19 cellular contexts compared by ENCODE assay signal in genomic region chr15:34266751-34267150, GRCh38. TPM values are rescaled to one million over a fixed set of nuclear protein-coding genes. Genes with fewer than 3 reads are reported as not detected.
DNase-seq lines count a peak whose midpoint lies in the region; ATAC-seq, FAIRE-seq and TF ChIP-seq lines count a peak whose summit lies in the region.
"Had no signal": no experiment of that assay in that cellular context is flagged by ENCODE, and none has a peak within 500 bp of the region (broad histone marks: within the 10 kb centered on the region; RNA-seq: fewer than 3 reads in every experiment).

No MANE protein-coding gene starts in this region.

- no peak for TF ChIP-seq CTCF in bronchial epithelial cell (IDR thresholded peaks at IDR 0.05; ENCODE audit: insufficient read depth, low read length, severe bottlenecking)

- no peak for ATAC-seq in memory B cell (ENCODE audit: low read depth)
- ATAC-seq: HCT116 had no signal

- no peak overlapping the region for H3K4me3 ChIP-seq in bronchial epithelial cell (ENCODE audit: low read depth, low read length)
- H3K4me3 ChIP-seq: BLaER1, GM23248 had no signal

- H3K4me1 Mint-ChIP-seq in memory B cell: peaks cover 8% of the 10 kb centered on the region

- no peaks in the 10 kb centered on the region for H3K36me3 ChIP-seq in bronchial epithelial cell (ENCODE audit: control insufficient read depth, insufficient read depth, low read length)

- peaks cover 9% of the 10 kb centered on the region for H3K36me3 Mint-ChIP-seq in memory B cell

- in situ Hi-C loops in G401 (cut with HindIII; ENCODE audit: low sequenced_read_pairs): no loop called here

- no peaks in the 10 kb centered on the region for H3K9me3 Mint-ChIP-seq in memory B cell
- H3K9me3 Mint-ChIP-seq: CD4-positive, CD25-positive, alpha-beta regulatory T cell; IgD-negative memory B cell had no signal

- no peak overlapping the region for H3K4me3 Mint-ChIP-seq in memory B cell
- H3K4me3 Mint-ChIP-seq: CD4-positive, CD25-positive, alpha-beta regulatory T cell; IgD-negative memory B cell had no signal

- no peaks in the 10 kb centered on the region for H3K27me3 ChIP-seq in bronchial epithelial cell (ENCODE audit: control insufficient read depth, insufficient read depth, low read length)
- H3K27me3 ChIP-seq: BLaER1 had no signal

- H3K27me3 Mint-ChIP-seq in memory B cell: no peaks in the 10 kb centered on the region
- H3K27me3 Mint-ChIP-seq: CD4-positive, CD25-positive, alpha-beta regulatory T cell; IgD-negative memory B cell had no signal

- H3K27ac Mint-ChIP-seq in memory B cell: peak overlapping the region; percentile 21
- H3K27ac Mint-ChIP-seq: IgD-negative memory B cell had no signal

- no peak for FAIRE-seq in bronchial epithelial cell (lab: Jason Lieb, UNC)
- FAIRE-seq: H54 had no signal

- peak; percentile 0 for DNase-seq in DMS53 treated with DMSO at 0.1 percent for 48 hours (lab: John Stamatoyannopoulos, UW; ENCODE audit: unreplicated experiment)
- no peak for DNase-seq in DMS53 (lab: John Stamatoyannopoulos, UW)
- DNase-seq in M059J (ENCODE audit: low read depth): peak; percentile 13
- peak; percentile 4 for DNase-seq in bronchial epithelial cell (ENCODE audit: low read depth)
- no peak for DNase-seq in memory B cell (ENCODE audit: low spot score in 2 of 2)
- no peak for DNase-seq in HK-2 (ENCODE audit: unreplicated experiment)
- no peak for DNase-seq in G401 (ENCODE audit: low spot score)
- no peak for DNase-seq in NCI-H2107 (lab: John Stamatoyannopoulos, UW)
- DNase-seq: AML-193; Calu3; CD4-positive, CD25-positive, alpha-beta regulatory T cell; DMS 273 treated with DMSO at 0.1 percent for 48 hours; DMS79 treated with DMSO at 0.1 percent for 48 hours; GF-D8; GM23248 had no signal

RNA-seq across cellular contexts. Expression of gene EMC4, which starts 41.9 kb away (rescaled TPM):
- 170 and 252 TPM in 2 replicates for total RNA-seq in M059J (2014; rRNA removed; shearing (Covaris generic))
- 134 and 213 TPM in 2 replicates for total RNA-seq in bronchial epithelial cell
- 202 TPM in 2 replicates for total RNA-seq in G401 (2014; rRNA removed; shearing (Covaris generic))

RNA-seq across cellular contexts. Expression of gene KATNBL1, which starts 56.9 kb away (rescaled TPM):
- total RNA-seq in M059J (2014; rRNA removed; shearing (Covaris generic)): 27.3 and 45.2 TPM in 2 replicates
- 44.0 and 52.1 TPM in 2 replicates for total RNA-seq in bronchial epithelial cell
- 60.6 and 75.6 TPM in 2 replicates for total RNA-seq in G401 (2014; rRNA removed; shearing (Covaris generic))

Comparison
In these comparisons a context has a peak if more than half of its experiments do, and no peak if none do; other contexts are left out.
1. DNase-seq: peak in DMS53 treated with DMSO at 0.1 percent for 48 hours (single experiment), M059J (single experiment) and bronchial epithelial cell (single experiment); none in DMS53 (single experiment), memory B cell (0 of 2), HK-2 (single experiment), G401 (single experiment) and NCI-H2107 (single experiment).